1 cellular context compared by ENCODE assay signal in genomic region chr14:20386276-20386855, GRCh38.
TF ChIP-seq lines count a peak whose summit lies in the region.

No MANE protein-coding gene starts in this region.

TF ChIP-seq in H1, 55 proteins besides CTCF, POLR2A, EP300 and RAD21:
- TF ChIP-seq CHD1 (IDR thresholded peaks at IDR 0.05; ENCODE audit: low read depth, low read length) (no peak), SIX5 (IDR thresholded peaks at IDR 0.05; ENCODE audit: low read depth, low read length) (no peak), SIRT6 (IDR thresholded peaks at IDR 0.05; ENCODE audit: low read length) (no peak)
